In genomic region chr15:57138260-57138895, GRCh38 we compare ENCODE assay signal across 8 cellular contexts.
A peak's percentile ranks its signal among the peaks of the same experiment; 100 is the strongest.
DNase-seq lines count a peak whose midpoint lies in the region; ATAC-seq, FAIRE-seq and TF ChIP-seq lines count a peak whose summit lies in the region.

No MANE protein-coding gene starts in this region.

- FAIRE-seq in H54 (lab: Jason Lieb, UNC), result peak; percentile 87

- no peaks in the 10 kb centered on the region for H3K36me3 ChIP-seq in mucosa of descending colon (ENCODE audit: low read depth)

- ATAC-seq in mucosa of descending colon (peak; percentile 84), GM19035 (IDR thresholded peaks at IDR 0.05; ENCODE audit: unreplicated experiment) (no peak), HG03460 (IDR thresholded peaks at IDR 0.05; ENCODE audit: unreplicated experiment) (no peak), HG03175 (IDR thresholded peaks at IDR 0.05; ENCODE audit: unreplicated experiment) (no peak)

- no peaks in the 10 kb centered on the region for H3K9me3 Mint-ChIP-seq in endothelial cell (ENCODE audit: unreplicated experiment)

- intact Hi-C loops in mucosa of descending colon (cut with DNase I, micrococcal nuclease), result no loop called here

- peak; percentile 84 for TF ChIP-seq CTCF in AG10803 (conservative IDR thresholded peaks at IDR 0.05; ENCODE audit: low read length)
- peak; percentile 72 for TF ChIP-seq CTCF in endothelial cell (IDR thresholded peaks at IDR 0.05; ENCODE audit: unreplicated experiment)
- peak; percentile 43 for TF ChIP-seq CTCF in mucosa of descending colon (IDR thresholded peaks at IDR 0.05)

- no peak for TF ChIP-seq POLR2A in H54 (IDR thresholded peaks at IDR 0.05; ENCODE audit: low read depth, low read length)

- no peak overlapping the region for H3K4me3 ChIP-seq in AG10803 (ENCODE audit: low read length)
- H3K4me3 ChIP-seq in mucosa of descending colon, result no peak overlapping the region

- no peaks in the 10 kb centered on the region for H3K4me1 ChIP-seq in mucosa of descending colon (ENCODE audit: low read depth)

- no peak overlapping the region for H3K27ac Mint-ChIP-seq in endothelial cell (ENCODE audit: unreplicated experiment)

- H3K9me3 ChIP-seq in mucosa of descending colon, result no peaks in the 10 kb centered on the region

- peaks cover 2% of the 10 kb centered on the region for H3K27me3 Mint-ChIP-seq in endothelial cell (ENCODE audit: unreplicated experiment)

- H3K4me1 Mint-ChIP-seq in endothelial cell (ENCODE audit: unreplicated experiment), result peaks cover 39% of the 10 kb centered on the region

- H3K36me3 Mint-ChIP-seq in endothelial cell (ENCODE audit: low read depth, unreplicated experiment), result no peaks in the 10 kb centered on the region

- peak; percentile 55 for DNase-seq in AG10803 (ENCODE audit: low read depth)
- peak; percentile 9 for DNase-seq in H54 (ENCODE audit: insufficient read length, low spot score)
- peak; percentile 74 for DNase-seq in OCI-M1 (lab: John Stamatoyannopoulos, UW)
- peak; percentile 50 for DNase-seq in endothelial cell (ENCODE audit: low spot score)
- DNase-seq in mucosa of descending colon, result peak in 1 of 3 donors; percentile 61

- no peak overlapping the region for H3K4me3 Mint-ChIP-seq in endothelial cell (ENCODE audit: unreplicated experiment)
